ENCODE assay signal across 8 cellular contexts in the genomic region with DNA sequence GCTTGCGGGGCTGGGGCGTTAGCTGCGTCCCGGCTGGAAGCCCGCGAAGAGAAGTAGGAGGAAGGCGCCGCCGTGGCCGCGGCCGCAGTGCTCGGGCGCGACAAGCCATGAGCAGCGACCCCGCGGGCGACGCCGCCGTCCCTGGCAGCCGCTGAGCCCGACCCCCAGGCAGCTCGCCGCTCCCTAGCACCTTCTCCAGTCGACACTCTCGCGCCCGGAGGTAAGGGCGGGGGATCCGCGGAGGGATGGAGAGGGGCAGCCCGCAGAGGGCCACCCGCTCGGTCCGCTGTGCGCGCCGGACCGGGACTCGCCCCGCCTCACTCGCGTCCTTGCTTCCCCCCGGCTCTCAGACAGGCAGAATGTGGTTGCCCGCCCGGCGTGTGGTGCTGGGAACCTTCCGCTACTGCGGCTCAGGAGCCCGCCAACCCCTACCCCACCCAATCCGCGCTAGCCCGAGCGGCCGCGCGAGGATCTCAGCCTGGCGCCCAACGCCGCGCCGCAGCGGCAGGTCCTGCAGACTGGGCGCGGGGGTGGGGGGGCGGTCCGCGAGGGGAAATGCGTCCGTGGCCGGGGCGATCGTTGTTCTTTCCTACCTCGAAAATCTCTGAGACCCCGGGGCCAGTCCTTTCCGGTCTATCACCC. TPM values are rescaled to one million over a fixed set of nuclear protein-coding genes. Genes with fewer than 3 reads are reported as not detected.
A peak's percentile ranks its signal among the peaks of the same experiment; 100 is the strongest.
DNase-seq lines count a peak whose midpoint lies in the region; ATAC-seq and TF ChIP-seq lines count a peak whose summit lies in the region.

A gene (plus strand): TSS at position 18 of the 642 bp plus-strand sequence. CDS start 53,354 bp downstream, outside the sequence.

- peak; percentile 78 for DNase-seq in D341Med (ENCODE audit: low spot score)
- peak; percentile 73 for DNase-seq in OCI-M1 (lab: John Stamatoyannopoulos, UW)
- peak; percentile 45 for DNase-seq in activated T-helper 9 cell treated with anti-CD3 and anti-CD28 coated beads, Interleukin-2, amount 50 U/mL, for 16 hours (ENCODE audit: low read depth)
- DNase-seq in fibroblast of peridontal ligament (ENCODE audit: extremely low read depth), result peak; percentile 43
- peak; percentile 72 for DNase-seq in nephron progenitor cell
- DNase-seq in ureter (ENCODE audit: low spot score), result peak; percentile 58

- H3K36me3 Mint-ChIP-seq in nephron progenitor cell (ENCODE audit: low read depth), result no peaks in the 10 kb centered on the region

- H3K27me3 Mint-ChIP-seq in nephron progenitor cell (ENCODE audit: low read depth, poor library complexity), result peaks cover 35% of the 10 kb centered on the region

- peak; percentile 53 for ATAC-seq in GM19395 (IDR thresholded peaks at IDR 0.05; ENCODE audit: unreplicated experiment)
- peak; percentile 34 for ATAC-seq in HG03457 (IDR thresholded peaks at IDR 0.05; ENCODE audit: unreplicated experiment)

- TF ChIP-seq CTCF in nephron progenitor cell (IDR thresholded peaks at IDR 0.05), result no peak

- H3K4me3 Mint-ChIP-seq in nephron progenitor cell, result peak within 1 kb of the TSS; percentile 91

- no peaks in the 10 kb centered on the region for H3K9me3 Mint-ChIP-seq in nephron progenitor cell

- H3K4me1 Mint-ChIP-seq in nephron progenitor cell, result peaks cover 24% of the 10 kb centered on the region

- H3K27ac Mint-ChIP-seq in nephron progenitor cell, result no peak within 1 kb of the TSS

RNA-seq across cellular contexts. Expression of the gene that starts here (rescaled TPM):
- 10.1 TPM for total RNA-seq in ureter

Comparison
In these comparisons a context has a peak if more than half of its experiments do, and no peak if none do; other contexts are left out.
1. Peak in every context shown above with its lines: DNase-seq and ATAC-seq.